ENCODE assay signal across 8 cellular contexts in the genomic region with DNA sequence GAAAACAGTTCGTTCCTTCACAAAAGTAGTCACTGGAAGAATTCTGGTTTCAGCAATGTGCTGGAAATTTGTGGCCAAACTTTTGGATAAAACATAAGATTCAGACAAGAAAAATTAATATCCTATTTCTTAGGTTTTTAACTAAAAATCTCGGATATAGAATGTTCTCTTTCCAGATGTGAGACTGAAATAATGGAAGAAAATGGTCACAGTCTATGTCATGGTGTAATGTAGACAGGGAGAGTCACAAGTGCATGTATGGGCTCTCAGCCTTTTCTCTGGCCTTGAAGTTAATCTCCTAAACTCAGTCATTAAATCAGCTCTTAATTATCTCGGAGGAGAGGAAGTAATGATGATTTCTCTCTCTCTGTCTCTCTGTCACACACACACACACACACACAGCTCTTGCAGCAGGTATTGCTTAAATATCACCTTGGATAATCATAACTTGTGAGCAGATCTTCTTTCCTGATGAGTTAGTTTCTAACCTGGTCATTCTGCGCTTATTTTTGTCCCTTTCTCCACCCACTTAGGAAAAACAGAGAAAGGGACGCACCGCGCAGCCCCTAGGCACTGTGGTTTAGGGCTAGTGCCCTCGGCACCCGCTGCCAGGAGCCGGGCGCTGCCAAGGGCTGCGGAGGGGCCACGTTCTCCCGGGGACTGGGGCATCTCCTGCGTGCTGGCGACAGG. TPM values are rescaled to one million over a fixed set of nuclear protein-coding genes. Genes with fewer than 3 reads are reported as not detected.
DNase-seq lines count a peak whose midpoint lies in the region; ATAC-seq and TF ChIP-seq lines count a peak whose summit lies in the region.

No MANE protein-coding gene starts in this region.

- peak overlapping the region; percentile 63 for H3K4me3 ChIP-seq in LNCaP clone FGC (ENCODE audit: low read depth, low read length)
- peak overlapping the region; percentile 75 for H3K4me3 ChIP-seq in coronary artery

- H3K27me3 Mint-ChIP-seq in mesothelial cell of epicardium (ENCODE audit: low read depth): peaks cover 30% of the 10 kb centered on the region

- no peaks in the 10 kb centered on the region for H3K36me3 Mint-ChIP-seq in mesothelial cell of epicardium

- ATAC-seq in GM18511 (IDR thresholded peaks at IDR 0.05; ENCODE audit: unreplicated experiment) (peak; percentile 27), GM18870 (IDR thresholded peaks at IDR 0.05; ENCODE audit: unreplicated experiment) (no peak), HG03196 (IDR thresholded peaks at IDR 0.05; ENCODE audit: unreplicated experiment) (no peak), HG03442 (IDR thresholded peaks at IDR 0.05; ENCODE audit: unreplicated experiment) (no peak), GM21526 (IDR thresholded peaks at IDR 0.05; ENCODE audit: low FRiP score, unreplicated experiment) (no peak)

- peaks cover 20% of the 10 kb centered on the region for H3K4me1 Mint-ChIP-seq in mesothelial cell of epicardium

- peak overlapping the region; percentile 66 for H3K4me3 Mint-ChIP-seq in mesothelial cell of epicardium

- H3K9me3 Mint-ChIP-seq in mesothelial cell of epicardium: peaks cover 9% of the 10 kb centered on the region

- no peak for TF ChIP-seq CTCF in LNCaP clone FGC (IDR thresholded peaks at IDR 0.05; ENCODE audit: control insufficient read depth, extremely low read depth, insufficient read depth)
- no peak for TF ChIP-seq CTCF in coronary artery (IDR thresholded peaks at IDR 0.05)
- TF ChIP-seq CTCF in mesothelial cell of epicardium (IDR thresholded peaks at IDR 0.05; ENCODE audit: unreplicated experiment): no peak

- no peak overlapping the region for H3K27ac Mint-ChIP-seq in mesothelial cell of epicardium

- DNase-seq in LNCaP clone FGC (ENCODE audit: low read depth) (no peak), coronary artery (ENCODE audit: low spot score) (no peak), mesothelial cell of epicardium (ENCODE audit: low spot score in 2 of 2, unreplicated experiment in 2 of 2) (no peak)

- H3K27ac ChIP-seq in coronary artery: peak overlapping the region; percentile 3 to 65

RNA-seq across cellular contexts. Expression of a gene that starts 0.7 kb away (rescaled TPM):
- total RNA-seq in mesothelial cell of epicardium: 4.1 to 4.7 TPM (median 4.1 TPM) in 3 replicates
